Comparison of ENCODE assay signal across 14 cellular contexts in the genomic region with DNA sequence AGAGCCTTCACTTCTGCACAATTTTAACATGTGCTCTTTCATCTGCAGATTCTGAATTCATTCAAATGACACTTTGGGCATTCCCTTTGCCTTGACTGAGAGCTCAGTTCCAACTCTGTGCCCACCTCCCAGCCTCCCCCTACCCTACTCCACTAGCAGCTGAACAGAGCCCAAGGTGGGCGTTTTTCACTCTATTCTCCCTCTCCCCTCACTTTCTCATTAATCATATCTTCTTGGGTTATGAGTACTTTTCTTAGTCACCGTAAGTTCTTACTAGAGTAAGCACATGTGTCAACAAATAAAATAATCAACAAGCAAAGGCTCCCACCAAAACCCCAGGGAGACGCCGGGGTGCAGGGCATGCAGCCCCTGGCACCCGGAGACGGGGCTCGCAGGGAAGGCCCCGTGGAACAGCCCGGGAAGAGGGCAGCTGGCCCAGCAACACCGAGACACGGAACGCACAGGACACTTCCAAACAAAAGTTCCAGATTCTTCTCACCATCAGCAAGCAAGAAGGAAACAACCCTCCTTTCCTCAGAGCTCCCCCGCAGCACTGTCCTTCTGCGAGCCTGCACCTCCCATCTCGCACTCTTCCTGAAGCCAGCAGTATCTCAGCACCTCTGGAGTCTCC. TPM values are rescaled to one million over a fixed set of nuclear protein-coding genes. Genes with fewer than 3 reads are reported as not detected.
A peak's percentile ranks its signal among the peaks of the same experiment; 100 is the strongest.
DNase-seq lines count a peak whose midpoint lies in the region; ATAC-seq, FAIRE-seq and TF ChIP-seq lines count a peak whose summit lies in the region.
"Had no signal": no experiment of that assay in that cellular context is flagged by ENCODE, and none has a peak within 500 bp of the region (broad histone marks: within the 10 kb centered on the region; RNA-seq: fewer than 3 reads in every experiment).

No MANE protein-coding gene starts in this region.

- H3K4me1 Mint-ChIP-seq in CD4-positive, alpha-beta memory T cell, result peaks cover 43 to 73% (median 46%) of the 10 kb centered on the region in 4 donors
- peaks cover 45% of the 10 kb centered on the region for H3K4me1 Mint-ChIP-seq in activated CD8-positive, alpha-beta T cell treated with anti-CD3 and anti-CD28 coated beads for 36 hours (ENCODE audit: low read depth)

- no peaks in the 10 kb centered on the region for H3K27me3 Mint-ChIP-seq in CD4-positive, alpha-beta memory T cell
- no peaks in the 10 kb centered on the region for H3K27me3 Mint-ChIP-seq in activated CD8-positive, alpha-beta T cell treated with anti-CD3 and anti-CD28 coated beads for 36 hours

- no peaks in the 10 kb centered on the region for H3K9me3 ChIP-seq in CD4-positive, alpha-beta memory T cell (ENCODE audit: control insufficient read depth in 1 of 2, low read length in 2 of 2)
- no peaks in the 10 kb centered on the region for H3K9me3 ChIP-seq in HepG2 (ENCODE audit: low read length)
- H3K9me3 ChIP-seq: right lobe of liver had no signal

- in situ Hi-C loops in HepG2 (cut with HindIII; ENCODE audit: extremely low pct_ligation_motif_present, low pct_unique_long_range_greater_than_20kb), result no loop called here

- H3K4me2 ChIP-seq in HepG2 (ENCODE audit: low read depth, low read length), result peak overlapping the region; percentile 44

- intact Hi-C loops in CD4-positive, alpha-beta memory T cell (cut with micrococcal nuclease), result no loop called here
- intact Hi-C loops in activated CD8-positive, alpha-beta T cell treated with anti-CD3 and anti-CD28 coated beads for 36 hours (cut with micrococcal nuclease), result no loop called here
- intact Hi-C loops in HepG2 (cut with micrococcal nuclease; ENCODE audit: unreplicated experiment), result no loop called here

- TF ChIP-seq POLR2A in HepG2 (IDR thresholded peaks at IDR 0.05; ENCODE audit: insufficient read depth in 1 of 2, low read depth in 2 of 2, low read length in 2 of 2), result no peak

- no peak for TF ChIP-seq CTCF in activated CD8-positive, alpha-beta T cell treated with anti-CD3 and anti-CD28 coated beads for 36 hours (IDR thresholded peaks at IDR 0.05)
- no peak for TF ChIP-seq CTCF in HepG2 (CRISPR knock-in tag; IDR thresholded peaks at IDR 0.05)

- peak overlapping the region; percentile 14 for H3K27ac ChIP-seq in CD4-positive, alpha-beta memory T cell (ENCODE audit: low read depth, low read length)
- peak overlapping the region; percentile 59 for H3K27ac ChIP-seq in HepG2 (ENCODE audit: extremely low read length, insufficient read depth, low read length)
- H3K27ac ChIP-seq: right lobe of liver had no signal

- H3K9ac ChIP-seq in HepG2 (ENCODE audit: insufficient read depth, low read depth, low read length), result no peak overlapping the region; the same call in 1 of the 2 replicates

- no peak for TF ChIP-seq RAD21 in HepG2 (CRISPR knock-in tag; IDR thresholded peaks at IDR 0.05)

- no peak for DNase-seq in CD4-positive, alpha-beta memory T cell
- no peak for DNase-seq in activated CD8-positive, alpha-beta T cell treated with anti-CD3 and anti-CD28 coated beads for 36 hours
- DNase-seq in HepG2 (ENCODE audit: low spot score), result no peak
- DNase-seq in NCI-H146 (lab: John Stamatoyannopoulos, UW), result no peak
- DNase-seq in NCI-H2227 treated with DMSO at 0.1 percent for 48 hours (lab: John Stamatoyannopoulos, UW), result no peak
- no peak for DNase-seq in NCI-H524 treated with DMSO at 0.1 percent for 48 hours (lab: John Stamatoyannopoulos, UW)
- DNase-seq: activated effector memory CD4-positive, alpha-beta T cell treated with anti-CD3 and anti-CD28 coated beads, Interleukin-2, amount 50 U/mL, for 16 hours; GF-D8 had no signal

- H3K27me3 ChIP-seq in CD4-positive, alpha-beta memory T cell (ENCODE audit: insufficient read depth, low read length), result no peaks in the 10 kb centered on the region
- H3K27me3 ChIP-seq in HepG2 (ENCODE audit: control insufficient read depth in 1 of 2, insufficient read depth in 2 of 2, low read length in 2 of 2), result no peaks in the 10 kb centered on the region
- H3K27me3 ChIP-seq: heart right ventricle, right lobe of liver had no signal

- H3K9me3 Mint-ChIP-seq in CD4-positive, alpha-beta memory T cell, result no peaks in the 10 kb centered on the region
- H3K9me3 Mint-ChIP-seq in activated CD8-positive, alpha-beta T cell treated with anti-CD3 and anti-CD28 coated beads for 36 hours, result no peaks in the 10 kb centered on the region

- CTCF ChIA-PET in CD4-positive, alpha-beta memory T cell (lab: Charles Lee; ENCODE audit: partially characterized antibody), result interaction anchor here (1.0 to 1.1 kb wide), 3 partner anchors 20 to 125 kb away, joined by 3 to 5 read pairs (median 3); no protein-coding TSS in a partner anchor
- CTCF ChIA-PET in activated CD8-positive, alpha-beta T cell treated with anti-CD3 and anti-CD28 coated beads for 36 hours (lab: Charles Lee), result no interaction called here
- CTCF ChIA-PET in HepG2 (lab: Yijun Ruan, JAX; ENCODE audit: low intra/inter-chr PET ratio, low total read pairs), result no interaction called here

- POLR2A ChIA-PET in CD4-positive, alpha-beta memory T cell (lab: Charles Lee; ENCODE audit: partially characterized antibody), result interaction anchor here (1.7 to 4.3 kb wide), 2 partner anchors 34 to 90 kb away, joined by 5 to 22 read pairs; a partner anchor contains a TSS
- POLR2A ChIA-PET in activated CD8-positive, alpha-beta T cell treated with anti-CD3 and anti-CD28 coated beads for 36 hours (lab: Charles Lee), result interaction anchor here (1.1 to 2.3 kb wide), 3 partner anchors 32 to 110 kb away, joined by 5 to 6 read pairs (median 6); a partner anchor contains a TSS
- POLR2A ChIA-PET in HepG2 (lab: Yijun Ruan, JAX), result no interaction called here

- FAIRE-seq in HepG2 (lab: Jason Lieb, UNC), result no peak

- peaks cover 35% of the 10 kb centered on the region for H4K20me1 ChIP-seq in HepG2 (ENCODE audit: insufficient read depth, low read length)

- TF ChIP-seq EP300 in HepG2 (IDR thresholded peaks at IDR 0.05; ENCODE audit: low read depth in 2 of 2, low read length in 2 of 2) (no peak), HepG2 (CRISPR knock-in tag; IDR thresholded peaks at IDR 0.05; ENCODE audit: borderline replicate concordance) (no peak)

- WGBS in HepG2 (ENCODE audit: low lambda C conversion rate), result 95% methylated on average over 15 of the region's 15 CpGs

- H3K36me3 ChIP-seq in CD4-positive, alpha-beta memory T cell (ENCODE audit: insufficient read depth, low read length), result no peaks in the 10 kb centered on the region
- H3K36me3 ChIP-seq in HepG2 (replicated peaks in 1 of 2; ENCODE audit: control insufficient read depth in 1 of 2, insufficient read depth in 2 of 2, low read length in 2 of 2), result 0 out of 5 replicates have a peak, but pooled peaks cover 0 to 2% of the 10 kb centered on the region in 2 experiments
- H3K36me3 ChIP-seq: HAP-1, heart right ventricle, right lobe of liver had no signal

- BruUV-seq in HepG2 (replicated peaks; lab: Mats Ljungman, UMichigan), result no TSS peak

- ATAC-seq in GM18502 (IDR thresholded peaks at IDR 0.05; ENCODE audit: poor library complexity, unreplicated experiment) (peak; percentile 12), HepG2 (peak; percentile 6; the same call in 2 of the 3 replicates)
- ATAC-seq in activated CD8-positive, alpha-beta T cell treated with anti-CD3 and anti-CD28 coated beads for 36 hours, result peak; percentile 55
- ATAC-seq: left lobe of liver, right lobe of liver had no signal

- H3K79me2 ChIP-seq in HepG2 (ENCODE audit: insufficient read depth, low read length), result peaks cover 90% of the 10 kb centered on the region

- no peak overlapping the region for H3K4me3 ChIP-seq in CD4-positive, alpha-beta memory T cell (ENCODE audit: low read length in 2 of 2)
- no peak overlapping the region; a peak in 1 of 6 replicates for H3K4me3 ChIP-seq in HepG2 (replicated peaks in 1 of 3; ENCODE audit: insufficient read depth in 1 of 3, low read depth in 2 of 3, low read length in 3 of 3)
- H3K4me3 ChIP-seq: HAP-1, heart right ventricle, right lobe of liver had no signal

- no peak overlapping the region for H2AFZ ChIP-seq in HepG2 (ENCODE audit: low read length)

- peaks cover 37% of the 10 kb centered on the region for H3K4me1 ChIP-seq in CD4-positive, alpha-beta memory T cell (ENCODE audit: insufficient read depth, low read length)
- H3K4me1 ChIP-seq in HepG2 (ENCODE audit: insufficient read depth, low read length), result peaks cover 66% of the 10 kb centered on the region
- H3K4me1 ChIP-seq: HAP-1 had no signal

- peak overlapping the region in 6 of 8 donors; percentile 11 to 76 (median 42) for H3K4me3 Mint-ChIP-seq in CD4-positive, alpha-beta memory T cell
- H3K4me3 Mint-ChIP-seq in activated CD8-positive, alpha-beta T cell treated with anti-CD3 and anti-CD28 coated beads for 36 hours, result peak overlapping the region; percentile 14
- H3K4me3 Mint-ChIP-seq: nephron had no signal

- peak overlapping the region; percentile 78 to 95 (median 87) for H3K27ac Mint-ChIP-seq in CD4-positive, alpha-beta memory T cell
- peak overlapping the region; percentile 82 for H3K27ac Mint-ChIP-seq in activated CD8-positive, alpha-beta T cell treated with anti-CD3 and anti-CD28 coated beads for 36 hours

- no peaks in the 10 kb centered on the region for H3K36me3 Mint-ChIP-seq in CD4-positive, alpha-beta memory T cell
- H3K36me3 Mint-ChIP-seq in activated CD8-positive, alpha-beta T cell treated with anti-CD3 and anti-CD28 coated beads for 36 hours (ENCODE audit: low read depth), result no peaks in the 10 kb centered on the region

RNA-seq across cellular contexts. Expression of a gene that starts 34.1 kb away (rescaled TPM):
- total RNA-seq in CD4-positive, alpha-beta memory T cell, result 10 to 100 TPM; 32.7 to 33.1 TPM
- polyA plus RNA-seq in CD4-positive, alpha-beta memory T cell, result 1 to 10 TPM in 1 of 2 donors, under 1 TPM in 1; 0.54 to 2.3 TPM
- 10 to 100 TPM; 14.1 to 15.9 TPM for total RNA-seq in activated CD8-positive, alpha-beta T cell treated with anti-CD3 and anti-CD28 coated beads for 36 hours
- 12.0 and 12.2 TPM in 2 replicates for total RNA-seq in HepG2 (2016; rRNA removed; fragmentation: Illumina TruSeq; extraction: Trizol)
- 13.2 and 13.9 TPM in 2 replicates for total RNA-seq in HepG2 (2016; cell fraction: cytosol; rRNA removed; fragmentation: Illumina TruSeq; extraction: Trizol; ENCODE audit: low read depth)
- 10.5 and 10.7 TPM in 2 replicates for total RNA-seq in HepG2 (2016; cell fraction: insoluble cytoplasmic fraction; rRNA removed; fragmentation: Illumina TruSeq; extraction: Trizol)
- 14.0 and 18.0 TPM in 2 replicates for total RNA-seq in HepG2 (2016; cell fraction: membrane; rRNA removed; fragmentation: Illumina TruSeq; extraction: Trizol)
- total RNA-seq in HepG2 (2016; cell fraction: nucleus; rRNA removed; fragmentation: Illumina TruSeq; extraction: Trizol), result 14.1 and 16.1 TPM in 2 replicates
- 5.9 and 6.6 TPM in 2 replicates for polyA plus RNA-seq in HepG2 (2011; rRNA removed)
- polyA plus RNA-seq in HepG2 (2011; cell fraction: cytosol; rRNA removed), result 5.5 and 6.6 TPM in 2 replicates
- polyA plus RNA-seq in HepG2 (2011; cell fraction: nucleus; rRNA removed), result 27.0 and 32.1 TPM in 2 replicates
- polyA plus RNA-seq in HepG2 (2012), result 18.4 and 21.6 TPM in 2 replicates
- polyA plus RNA-seq in HepG2 (2016; cell fraction: cytosol; fragmentation: Illumina TruSeq; extraction: Trizol; ENCODE audit: low read depth), result 2.0 and 2.2 TPM in 2 replicates
- polyA plus RNA-seq in HepG2 (2016; cell fraction: insoluble cytoplasmic fraction; fragmentation: Illumina TruSeq; extraction: Trizol; ENCODE audit: low read depth), result 19.2 and 31.8 TPM in 2 replicates
- polyA plus RNA-seq in HepG2 (2016; cell fraction: membrane; fragmentation: Illumina TruSeq; extraction: Trizol; ENCODE audit: low read depth), result 8.0 and 10.2 TPM in 2 replicates
- 44.2 and 48.9 TPM in 2 replicates for polyA plus RNA-seq in HepG2 (2016; cell fraction: nucleus; fragmentation: Illumina TruSeq; extraction: Trizol; ENCODE audit: insufficient read depth, low read depth)
- polyA minus RNA-seq in HepG2 (2011; rRNA and poly(A)+ RNA removed; ENCODE audit: low replicate concordance), result 9.9 and 36.8 TPM in 2 replicates
- polyA minus RNA-seq in HepG2 (2011; cell fraction: cytosol; rRNA and poly(A)+ RNA removed), result 21.1 and 21.8 TPM in 2 replicates
- 21.1 and 25.4 TPM in 2 replicates for polyA minus RNA-seq in HepG2 (2011; cell fraction: nucleus; rRNA and poly(A)+ RNA removed)
